Comparison of ENCODE assay signal across 8 cellular contexts in genomic region chr7:12389089-12389700, GRCh38. TPM values are rescaled to one million over a fixed set of nuclear protein-coding genes. Genes with fewer than 3 reads are reported as not detected.
A peak's percentile ranks its signal among the peaks of the same experiment; 100 is the strongest.
DNase-seq lines count a peak whose midpoint lies in the region; ATAC-seq and TF ChIP-seq lines count a peak whose summit lies in the region.

No MANE protein-coding gene starts in this region.

- no peaks in the 10 kb centered on the region; the same call in 1 of the 2 replicates for H4K20me1 ChIP-seq in SU-DHL-6 (ENCODE audit: low read depth, low read length)

- no peaks in the 10 kb centered on the region for H3K79me2 ChIP-seq in SU-DHL-6 (ENCODE audit: insufficient read depth, low read length)

- no peaks in the 10 kb centered on the region for H3K27me3 Mint-ChIP-seq in CD8-positive, alpha-beta memory T cell

- H3K9me2 ChIP-seq in SU-DHL-6 (replicated peaks; ENCODE audit: insufficient read depth, low read length): no peaks in the 10 kb centered on the region

- CTCF ChIA-PET in CD8-positive, alpha-beta memory T cell (lab: Charles Lee): interaction anchor here (0.8 to 1.0 kb wide), 3 partner anchors 11 to 18 kb away, joined by 3 to 4 read pairs (median 3); no protein-coding TSS in a partner anchor

- peak in 3 of 5 donors; percentile 8 to 56 (median 27) for DNase-seq in CD8-positive, alpha-beta memory T cell
- peak; percentile 70 for DNase-seq in NCI-H1436 (lab: John Stamatoyannopoulos, UW)
- peak; percentile 27 for DNase-seq in colonic mucosa
- peak; percentile 66 for DNase-seq in midbrain (lab: John Stamatoyannopoulos, UW)
- DNase-seq in activated CD4-positive, CD25-positive, alpha-beta regulatory T cell (lab: John Stamatoyannopoulos, UW): no peak

- H3K9me3 ChIP-seq in CD8-positive, alpha-beta memory T cell (ENCODE audit: low read length): no peaks in the 10 kb centered on the region
- H3K9me3 ChIP-seq in SU-DHL-6 (ENCODE audit: insufficient read depth, low read length) (no peaks in the 10 kb centered on the region), colonic mucosa (no peaks in the 10 kb centered on the region)

- ATAC-seq in GM18858 (IDR thresholded peaks at IDR 0.05; ENCODE audit: unreplicated experiment) (peak; percentile 98), HG02943 (IDR thresholded peaks at IDR 0.05; ENCODE audit: low read depth, unreplicated experiment) (peak; percentile 94)

- H3K4me1 ChIP-seq in CD8-positive, alpha-beta memory T cell (ENCODE audit: insufficient read depth, low read length): no peaks in the 10 kb centered on the region
- H3K4me1 ChIP-seq in colonic mucosa: no peaks in the 10 kb centered on the region

- no peaks in the 10 kb centered on the region for H3K36me3 Mint-ChIP-seq in CD8-positive, alpha-beta memory T cell

- H3K9me3 Mint-ChIP-seq in CD8-positive, alpha-beta memory T cell: no peaks in the 10 kb centered on the region

- no peak overlapping the region for H3K27ac Mint-ChIP-seq in CD8-positive, alpha-beta memory T cell

- H3K4me3 Mint-ChIP-seq in CD8-positive, alpha-beta memory T cell: no peak overlapping the region

- POLR2A ChIA-PET in CD8-positive, alpha-beta memory T cell (lab: Charles Lee): no interaction called here

- no peak overlapping the region for H3K4me2 ChIP-seq in SU-DHL-6 (ENCODE audit: low read depth, low read length, poor library complexity, severe bottlenecking)

- H3K4me1 Mint-ChIP-seq in CD8-positive, alpha-beta memory T cell: no peaks in the 10 kb centered on the region

- H2AFZ ChIP-seq in SU-DHL-6 (ENCODE audit: low read depth, low read length, severe bottlenecking): no peak overlapping the region

- H3K36me3 ChIP-seq in CD8-positive, alpha-beta memory T cell (ENCODE audit: insufficient read depth, low read length): no peaks in the 10 kb centered on the region
- H3K36me3 ChIP-seq in SU-DHL-6 (ENCODE audit: low read length) (no peaks in the 10 kb centered on the region), colonic mucosa (no peaks in the 10 kb centered on the region)

- no peaks in the 10 kb centered on the region for H3K27me3 ChIP-seq in CD8-positive, alpha-beta memory T cell (ENCODE audit: insufficient read depth, low read length, poor library complexity, severe bottlenecking)
- H3K27me3 ChIP-seq in SU-DHL-6 (ENCODE audit: low read length) (no peaks in the 10 kb centered on the region), colonic mucosa (no peaks in the 10 kb centered on the region)

- no peak overlapping the region for H3K4me3 ChIP-seq in CD8-positive, alpha-beta memory T cell (ENCODE audit: low read length)
- no peak overlapping the region for H3K4me3 ChIP-seq in SU-DHL-6 (ENCODE audit: insufficient read depth, low read length, poor library complexity, severe bottlenecking)
- H3K4me3 ChIP-seq in colonic mucosa: no peak overlapping the region

- H3F3A ChIP-seq in SU-DHL-6 (ENCODE audit: insufficient read depth): no peaks in the 10 kb centered on the region

- no peak overlapping the region for H3K9ac ChIP-seq in SU-DHL-6 (ENCODE audit: low read length)
- H3K9ac ChIP-seq in colonic mucosa (ENCODE audit: low read depth in 2 of 2, low read length in 2 of 2): no peak overlapping the region

- no peak overlapping the region for H3K27ac ChIP-seq in CD8-positive, alpha-beta memory T cell (ENCODE audit: low read depth, low read length)
- H3K27ac ChIP-seq in SU-DHL-6 (ENCODE audit: low read depth, low read length): no peak overlapping the region
- H3K27ac ChIP-seq in colonic mucosa: no peak overlapping the region

- intact Hi-C loops in colonic mucosa (cut with DNase I): no loop called here

- peak; percentile 79 for TF ChIP-seq CTCF in SU-DHL-6 (IDR thresholded peaks at IDR 0.05; ENCODE audit: insufficient read depth, low read length, poor library complexity, severe bottlenecking)
- TF ChIP-seq CTCF in colonic mucosa (IDR thresholded peaks at IDR 0.05): peak; percentile 68

RNA-seq across cellular contexts. Expression of gene VWDE, which starts 14.5 kb away (rescaled TPM):
- total RNA-seq in CD8-positive, alpha-beta memory T cell: under 1 TPM; 0.55 to 0.71 TPM
- 0.25 TPM for polyA plus RNA-seq in CD8-positive, alpha-beta memory T cell
- total RNA-seq in colonic mucosa: 1 to 10 TPM in 1 of 2 donors, under 1 TPM in 1; 0.59 to 1.2 TPM

Comparison
In these comparisons a context has a peak if more than half of its experiments do, and no peak if none do; other contexts are left out.
1. DNase-seq: peak in CD8-positive, alpha-beta memory T cell (3 of 5), NCI-H1436 (single experiment), colonic mucosa (single experiment) and midbrain (single experiment); none in activated CD4-positive, CD25-positive, alpha-beta regulatory T cell (0 of 4).